1 cellular context compared by ENCODE assay signal in genomic region chrX:49043220-49043986, GRCh38.
TF ChIP-seq lines count a peak whose summit lies in the region.

Gene TFE3, minus strand, starts transcription at chrX:49043357. Its CDS starts 131 bp downstream, at chrX:49043226.

TF ChIP-seq in HepG2, 621 proteins besides CTCF, POLR2A, EP300 and RAD21 (continued from another document and continues in another):
- TF ChIP-seq HOXD1 (CRISPR knock-in tag; IDR thresholded peaks at IDR 0.05): no peak
- TF ChIP-seq DR1 (CRISPR knock-in tag; IDR thresholded peaks at IDR 0.05): peak; percentile 47; the same call in 1 of the 2 replicates
- TF ChIP-seq ARID5B (CRISPR knock-in tag; IDR thresholded peaks at IDR 0.05): peak; percentile 16; the same call in 1 of the 2 replicates
- TF ChIP-seq ZNF646 (CRISPR knock-in tag; IDR thresholded peaks at IDR 0.05): no peak
- TF ChIP-seq PATZ1 (CRISPR knock-in tag; IDR thresholded peaks at IDR 0.05): peak; percentile 58
- TF ChIP-seq SNAPC2 (CRISPR knock-in tag; IDR thresholded peaks at IDR 0.05): 0 out of 2 replicates have a peak, but pooled peaks have one; percentile 35
- TF ChIP-seq SMC3 (IDR thresholded peaks at IDR 0.05; ENCODE audit: low read length): peak; percentile 28; the same call in 1 of the 2 replicates
- 0 out of 2 replicates have a peak, but pooled peaks have one; percentile 25 for TF ChIP-seq GATA4 (IDR thresholded peaks at IDR 0.05; ENCODE audit: borderline replicate concordance, low read depth)
- peak; percentile 100 for TF ChIP-seq MYNN (CRISPR knock-in tag; IDR thresholded peaks at IDR 0.05; ENCODE audit: low read depth)
- peak; percentile 58; the same call in 1 of the 2 replicates for TF ChIP-seq ZNF687 (CRISPR knock-in tag; IDR thresholded peaks at IDR 0.05)
- TF ChIP-seq HNRNPK (IDR thresholded peaks at IDR 0.05; ENCODE audit: low read depth, low read length, poor library complexity, severe bottlenecking): peak; percentile 38
- TF ChIP-seq POGK (CRISPR knock-in tag; conservative IDR thresholded peaks at IDR 0.05): peak; percentile 57; the same call in 1 of the 2 replicates
- TF ChIP-seq PHF21A (CRISPR knock-in tag; IDR thresholded peaks at IDR 0.05): peak; percentile 78
- TF ChIP-seq RXRA (CRISPR knock-in tag; IDR thresholded peaks at IDR 0.05): no peak; the same call in 1 of the 2 replicates
- TF ChIP-seq CREM (IDR thresholded peaks at IDR 0.05): peak; percentile 71
- TF ChIP-seq CREM (CRISPR knock-in tag; IDR thresholded peaks at IDR 0.05): no peak
- peak; percentile 41; the same call in 1 of the 2 replicates for TF ChIP-seq MAZ (IDR thresholded peaks at IDR 0.05; ENCODE audit: borderline replicate concordance, low read depth, low read length)
- TF ChIP-seq MAZ (CRISPR knock-in tag; IDR thresholded peaks at IDR 0.05; ENCODE audit: low read depth): no peak
- TF ChIP-seq STAG1 (CRISPR knock-in tag; IDR thresholded peaks at IDR 0.05): peak; percentile 58
- peak; percentile 80 for TF ChIP-seq ZNF263 (CRISPR knock-in tag; IDR thresholded peaks at IDR 0.05)
- no peak for TF ChIP-seq ZNF674 (CRISPR knock-in tag; IDR thresholded peaks at IDR 0.05; ENCODE audit: low read depth)
- peak; percentile 92 for TF ChIP-seq FOSL2 (CRISPR knock-in tag; IDR thresholded peaks at IDR 0.05)
- peak; percentile 91 for TF ChIP-seq ARID3A (IDR thresholded peaks at IDR 0.05; ENCODE audit: low read depth, low read length)
- peak; percentile 32; the same call in 1 of the 2 replicates for TF ChIP-seq ZNF142 (CRISPR knock-in tag; IDR thresholded peaks at IDR 0.05)
- TF ChIP-seq ZNF501 (CRISPR knock-in tag; IDR thresholded peaks at IDR 0.05): 0 out of 2 replicates have a peak, but pooled peaks have one; percentile 65
- no peak for TF ChIP-seq SALL2 (CRISPR knock-in tag; IDR thresholded peaks at IDR 0.05)
